In the genomic region with DNA sequence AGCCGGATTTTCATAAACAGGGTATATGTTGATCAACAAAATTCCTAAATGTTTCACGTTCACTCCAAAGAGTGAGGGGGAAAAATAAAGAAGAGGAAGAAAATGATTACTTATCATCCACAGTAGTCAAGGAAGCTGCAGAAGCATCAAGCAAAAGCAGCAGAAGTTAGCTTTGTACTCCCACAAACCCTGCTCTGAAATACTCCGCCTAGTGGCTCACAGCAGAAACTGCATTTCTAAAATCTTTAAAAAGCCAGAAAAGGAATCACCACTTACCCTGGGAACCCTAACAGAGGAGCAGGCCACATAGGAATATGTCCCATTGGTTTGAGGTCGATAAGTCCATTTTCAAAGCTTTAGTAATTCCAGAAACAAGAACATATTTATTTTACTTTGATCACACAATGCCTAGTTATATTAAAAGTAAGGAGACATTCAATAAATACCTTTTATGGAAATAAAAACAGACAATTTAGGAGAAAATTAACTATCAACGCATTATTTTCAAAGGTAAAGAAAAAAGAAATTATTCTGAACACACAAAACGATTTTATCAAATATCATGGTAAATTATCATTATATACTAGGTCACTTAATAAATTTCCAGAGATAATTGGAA, we compare ENCODE assay signal across 8 cellular contexts.
A peak's percentile ranks its signal among the peaks of the same experiment; 100 is the strongest.
DNase-seq lines count a peak whose midpoint lies in the region; TF ChIP-seq lines count a peak whose summit lies in the region.
"Not testable (repeated sequence)": the region's sequence is repeated elsewhere in the genome, so short reads cannot be mapped to it uniquely, and the experiment has no call there.

No MANE protein-coding gene starts in this region.

- not testable (repeated sequence) for H3K9ac ChIP-seq in Loucy (ENCODE audit: low read depth, low read length, poor library complexity, severe bottlenecking); SK-N-MC (ENCODE audit: insufficient read length)

- H3K9me2 ChIP-seq in DOHH2 (replicated peaks; ENCODE audit: control insufficient read depth, low read length); Loucy (replicated peaks; ENCODE audit: low read depth, low read length): not testable (repeated sequence)

- TF ChIP-seq CTCF in DOHH2 (IDR thresholded peaks at IDR 0.05; ENCODE audit: low read depth, low read length, poor library complexity, severe bottlenecking) (peak; percentile 67), Loucy (conservative IDR thresholded peaks at IDR 0.05; ENCODE audit: low read length) (peak; percentile 69), cardiac fibroblast (IDR thresholded peaks at IDR 0.05; ENCODE audit: low read depth, low read length) (peak; percentile 61), mesothelial cell of epicardium (IDR thresholded peaks at IDR 0.05; ENCODE audit: unreplicated experiment) (peak; percentile 29)

- H3K4me1 ChIP-seq in DOHH2 (ENCODE audit: control insufficient read depth, low read length); HAP-1; Loucy (ENCODE audit: insufficient read depth, low read length, poor library complexity, severe bottlenecking): not testable (repeated sequence)

- H3K27ac ChIP-seq in DOHH2 (ENCODE audit: low read depth, low read length); SK-N-MC: not testable (repeated sequence)

- not testable (repeated sequence) for H3K27me3 Mint-ChIP-seq in mesothelial cell of epicardium (ENCODE audit: low read depth)

- H3K27me3 ChIP-seq in DOHH2 (ENCODE audit: control insufficient read depth, low read length); HAP-1 (ENCODE audit: low read depth); Loucy (ENCODE audit: insufficient read depth, low read length, poor library complexity, severe bottlenecking): not testable (repeated sequence)

- DNase-seq in ACHN (peak; percentile 32), HAP-1 (ENCODE audit: low spot score in 2 of 2) (peak; percentile 15 to 19), SK-N-MC (ENCODE audit: low read depth, low spot score) (peak; percentile 1), cardiac fibroblast (ENCODE audit: low read depth in 2 of 2) (peak in 1 of 2 donors; percentile 28), globus pallidus (ENCODE audit: low spot score) (peak; percentile 1)
- DNase-seq in mesothelial cell of epicardium (ENCODE audit: low spot score in 2 of 2, unreplicated experiment in 2 of 2) = not testable (repeated sequence)

- H3K4me1 Mint-ChIP-seq in mesothelial cell of epicardium = not testable (repeated sequence)

- not testable (repeated sequence) for H3K4me2 ChIP-seq in DOHH2 (ENCODE audit: low read length); Loucy (ENCODE audit: low read depth, low read length, poor library complexity, severe bottlenecking)

- not testable (repeated sequence) for H3K4me3 ChIP-seq in DOHH2 (ENCODE audit: low read length); HAP-1; Loucy (ENCODE audit: low read length, poor library complexity, severe bottlenecking); SK-N-MC; cardiac fibroblast (replicated peaks in 1 of 2; ENCODE audit: low read depth in 2 of 2, low read length in 2 of 2)

- not testable (repeated sequence) for H3F3A ChIP-seq in DOHH2 (ENCODE audit: control insufficient read depth, insufficient read depth); Loucy (ENCODE audit: low read depth)

- not testable (repeated sequence) for H4K20me1 ChIP-seq in DOHH2 (ENCODE audit: control insufficient read depth, insufficient read depth, low read depth, low read length); Loucy (ENCODE audit: insufficient read depth, low read length, poor library complexity, severe bottlenecking)

- H3K79me2 ChIP-seq in DOHH2 (ENCODE audit: control insufficient read depth, low read length); Loucy (ENCODE audit: insufficient read depth, low read length): not testable (repeated sequence)

- not testable (repeated sequence) for H3K4me3 Mint-ChIP-seq in mesothelial cell of epicardium

- not testable (repeated sequence) for H3K36me3 Mint-ChIP-seq in mesothelial cell of epicardium

- not testable (repeated sequence) for H3K27ac Mint-ChIP-seq in mesothelial cell of epicardium

- H3K9me3 ChIP-seq in DOHH2 (ENCODE audit: control insufficient read depth, insufficient read depth, low read length); HAP-1; Loucy (ENCODE audit: insufficient read depth, low read depth, low read length); SK-N-MC (ENCODE audit: low read depth, low read length): not testable (repeated sequence)

- not testable (repeated sequence) for H2AFZ ChIP-seq in Loucy (ENCODE audit: low read length)

- peaks cover 70% of the 10 kb centered on the region for H3K9me3 Mint-ChIP-seq in mesothelial cell of epicardium

- in situ Hi-C loops in ACHN (cut with HindIII; ENCODE audit: low pct_ligation_motif_present, low pct_unique_long_range_greater_than_20kb, low sequenced_read_pairs); HAP-1 (cut with MboI; ENCODE audit: low sequenced_read_pairs): not testable (repeated sequence)

- H3K36me3 ChIP-seq in DOHH2 (ENCODE audit: control insufficient read depth, low read length); HAP-1 (replicated peaks); Loucy (ENCODE audit: insufficient read depth, low read length); SK-N-MC (ENCODE audit: insufficient read depth, low read length): not testable (repeated sequence)
